In genomic region chr14:105863296-105864108, GRCh38 we compare ENCODE assay signal across 1 cellular context.
TF ChIP-seq lines count a peak whose summit lies in the region.

No MANE protein-coding gene starts in this region.

TF ChIP-seq in HepG2, 621 proteins besides CTCF, POLR2A, EP300 and RAD21 (continued from another document):
- TF ChIP-seq ZNF280B (CRISPR knock-in tag; IDR thresholded peaks at IDR 0.05; ENCODE audit: borderline replicate concordance) (no peak), ZNF225 (CRISPR knock-in tag; IDR thresholded peaks at IDR 0.05) (no peak), HMGA1 (CRISPR knock-in tag; conservative IDR thresholded peaks at IDR 0.05) (no peak)
